Comparison of ENCODE assay signal across 16 cellular contexts in genomic region chr1:107254306-107254705, GRCh38.
"Had no signal": no experiment of that assay in that cellular context is flagged by ENCODE, and none has a peak within 500 bp of the region (broad histone marks: within the 10 kb centered on the region; RNA-seq: fewer than 3 reads in every experiment).

No MANE protein-coding gene starts in this region.

- H3K27me3 Mint-ChIP-seq: activated B cell treated with CpG ODN at 0.5 μM for 24 hours; activated naive CD4-positive, alpha-beta T cell treated with anti-CD3 and anti-CD28 coated beads, Interleukin-2, amount 10 ng/mL, durations not matched to agents 7 days and 5 days; progenitor cell of endocrine pancreas had no signal

- H3K4me3 ChIP-seq: adrenal gland, mucosa of descending colon, right lobe of liver, transverse colon had no signal

- H3K4me3 Mint-ChIP-seq: activated B cell treated with CpG ODN at 0.5 μM for 24 hours; activated naive CD4-positive, alpha-beta T cell treated with anti-CD3 and anti-CD28 coated beads, Interleukin-2, amount 10 ng/mL, durations not matched to agents 7 days and 5 days; immature natural killer cell; naive thymus-derived CD8-positive, alpha-beta T cell; T-cell had no signal

- DNase-seq: activated B cell treated with CpG ODN at 0.5 μM for 24 hours; activated naive CD4-positive, alpha-beta T cell treated with anti-CD3 and anti-CD28 coated beads, Interleukin-2, amount 10 ng/mL, durations not matched to agents 7 days and 5 days; hippocampal formation; immature natural killer cell; left colon; mucosa of descending colon; naive thymus-derived CD8-positive, alpha-beta T cell; nucleus accumbens; right lobe of liver; stimulated activated naive CD4-positive, alpha-beta T cell; substantia nigra; T-cell; transverse colon had no signal

- H3K9me3 ChIP-seq: adrenal gland, mucosa of descending colon, right lobe of liver, transverse colon had no signal

- H3K4me1 ChIP-seq: adrenal gland, right lobe of liver, transverse colon had no signal

- H3K36me3 ChIP-seq: adrenal gland, right lobe of liver, transverse colon had no signal

- H3K4me1 Mint-ChIP-seq: immature natural killer cell had no signal

- H3K36me3 Mint-ChIP-seq: activated naive CD4-positive, alpha-beta T cell treated with anti-CD3 and anti-CD28 coated beads, Interleukin-2, amount 10 ng/mL, durations not matched to agents 7 days and 5 days; immature natural killer cell; naive thymus-derived CD8-positive, alpha-beta T cell; T-cell had no signal

- H3K27ac ChIP-seq: adrenal gland, right lobe of liver, transverse colon had no signal

- ATAC-seq: left colon; mucosa of descending colon; naive thymus-derived CD8-positive, alpha-beta T cell; right lobe of liver; T-cell had no signal

- H3K27ac Mint-ChIP-seq: activated naive CD4-positive, alpha-beta T cell treated with anti-CD3 and anti-CD28 coated beads, Interleukin-2, amount 10 ng/mL, durations not matched to agents 7 days and 5 days; activated T-helper 2 cell treated with anti-CD3 and anti-CD28 coated beads, Interferon-gamma antibody, Interleukin-2, Interleukin-4, amounts not matched to agents 10 μg/mL and 5 μg/mL and 100 μg/mL, durations not matched to agents 14 hours and 24 hours and 36 hours; immature natural killer cell; naive thymus-derived CD8-positive, alpha-beta T cell; progenitor cell of endocrine pancreas; T-cell had no signal

- H3K27me3 ChIP-seq: adrenal gland, right lobe of liver, transverse colon had no signal

- H3K9me3 Mint-ChIP-seq: activated B cell treated with CpG ODN at 0.5 μM for 24 hours; activated naive CD4-positive, alpha-beta T cell treated with anti-CD3 and anti-CD28 coated beads, Interleukin-2, amount 10 ng/mL, durations not matched to agents 7 days and 5 days; activated T-helper 2 cell treated with anti-CD3 and anti-CD28 coated beads, Interferon-gamma antibody, Interleukin-2, Interleukin-4, amounts not matched to agents 10 μg/mL and 5 μg/mL and 100 μg/mL, durations not matched to agents 14 hours and 24 hours and 36 hours; T-cell had no signal
